1 cellular context compared by ENCODE assay signal in the genomic region with DNA sequence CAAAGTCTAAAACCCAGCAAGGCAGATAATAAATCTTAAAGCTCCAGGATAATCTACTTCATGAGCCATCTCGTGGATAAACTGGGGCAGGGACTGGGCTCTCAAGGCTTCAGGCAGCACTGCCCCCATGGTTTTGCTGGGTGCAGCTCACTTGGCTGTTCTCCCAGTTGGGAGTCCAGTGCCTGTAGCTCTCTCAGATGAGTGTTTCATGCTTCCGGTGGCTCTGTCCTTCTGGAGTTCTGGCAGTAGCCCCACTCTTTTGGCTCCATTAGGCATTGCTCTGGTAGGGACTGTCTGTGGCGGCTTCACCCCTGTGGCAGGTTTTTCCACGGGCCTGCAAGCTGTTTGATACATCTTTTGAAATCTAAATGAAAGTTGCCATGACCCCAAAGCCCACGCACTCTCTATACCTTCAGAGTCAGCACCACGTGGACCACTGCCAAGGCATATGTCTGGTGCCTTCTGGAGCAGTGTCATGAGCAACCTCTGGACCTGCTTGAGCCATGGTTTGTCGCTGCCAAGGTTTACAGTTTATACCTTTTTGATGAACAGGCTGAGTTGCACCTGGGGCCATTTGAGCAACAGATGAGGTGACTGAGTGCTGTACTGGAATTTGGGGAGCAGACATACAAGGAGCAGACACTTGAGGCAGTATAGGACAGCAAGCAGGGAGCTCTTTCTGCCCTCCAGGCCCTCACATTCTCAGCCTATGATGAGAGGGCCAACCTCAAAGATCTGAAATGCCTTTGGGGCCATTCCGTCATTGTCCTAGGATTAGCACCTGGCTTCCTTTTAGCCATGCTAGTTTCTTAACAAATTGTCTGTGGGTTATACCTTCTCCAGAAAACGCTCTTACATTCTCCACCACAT.
TF ChIP-seq lines count a peak whose summit lies in the region.

No MANE protein-coding gene starts in this region.

TF ChIP-seq in GM23338, 12 proteins besides CTCF, POLR2A, EP300 and RAD21 (continued from another document):
- TF ChIP-seq, protein P1, sequence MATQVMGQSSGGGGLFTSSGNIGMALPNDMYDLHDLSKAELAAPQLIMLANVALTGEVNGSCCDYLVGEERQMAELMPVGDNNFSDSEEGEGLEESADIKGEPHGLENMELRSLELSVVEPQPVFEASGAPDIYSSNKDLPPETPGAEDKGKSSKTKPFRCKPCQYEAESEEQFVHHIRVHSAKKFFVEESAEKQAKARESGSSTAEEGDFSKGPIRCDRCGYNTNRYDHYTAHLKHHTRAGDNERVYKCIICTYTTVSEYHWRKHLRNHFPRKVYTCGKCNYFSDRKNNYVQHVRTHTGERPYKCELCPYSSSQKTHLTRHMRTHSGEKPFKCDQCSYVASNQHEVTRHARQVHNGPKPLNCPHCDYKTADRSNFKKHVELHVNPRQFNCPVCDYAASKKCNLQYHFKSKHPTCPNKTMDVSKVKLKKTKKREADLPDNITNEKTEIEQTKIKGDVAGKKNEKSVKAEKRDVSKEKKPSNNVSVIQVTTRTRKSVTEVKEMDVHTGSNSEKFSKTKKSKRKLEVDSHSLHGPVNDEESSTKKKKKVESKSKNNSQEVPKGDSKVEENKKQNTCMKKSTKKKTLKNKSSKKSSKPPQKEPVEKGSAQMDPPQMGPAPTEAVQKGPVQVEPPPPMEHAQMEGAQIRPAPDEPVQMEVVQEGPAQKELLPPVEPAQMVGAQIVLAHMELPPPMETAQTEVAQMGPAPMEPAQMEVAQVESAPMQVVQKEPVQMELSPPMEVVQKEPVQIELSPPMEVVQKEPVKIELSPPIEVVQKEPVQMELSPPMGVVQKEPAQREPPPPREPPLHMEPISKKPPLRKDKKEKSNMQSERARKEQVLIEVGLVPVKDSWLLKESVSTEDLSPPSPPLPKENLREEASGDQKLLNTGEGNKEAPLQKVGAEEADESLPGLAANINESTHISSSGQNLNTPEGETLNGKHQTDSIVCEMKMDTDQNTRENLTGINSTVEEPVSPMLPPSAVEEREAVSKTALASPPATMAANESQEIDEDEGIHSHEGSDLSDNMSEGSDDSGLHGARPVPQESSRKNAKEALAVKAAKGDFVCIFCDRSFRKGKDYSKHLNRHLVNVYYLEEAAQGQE (IDR thresholded peaks at IDR 0.05; ENCODE audit: unreplicated experiment): no peak
- TF ChIP-seq POLR2AphosphoS5 (IDR thresholded peaks at IDR 0.05; ENCODE audit: low read depth) (no peak), NANOG (IDR thresholded peaks at IDR 0.05; ENCODE audit: borderline replicate concordance) (no peak), EZH2 (IDR thresholded peaks at IDR 0.05; ENCODE audit: low read depth, unreplicated experiment) (no peak), JUNB (IDR thresholded peaks at IDR 0.05; ENCODE audit: unreplicated experiment) (no peak)
- TF ChIP-seq, protein P2, sequence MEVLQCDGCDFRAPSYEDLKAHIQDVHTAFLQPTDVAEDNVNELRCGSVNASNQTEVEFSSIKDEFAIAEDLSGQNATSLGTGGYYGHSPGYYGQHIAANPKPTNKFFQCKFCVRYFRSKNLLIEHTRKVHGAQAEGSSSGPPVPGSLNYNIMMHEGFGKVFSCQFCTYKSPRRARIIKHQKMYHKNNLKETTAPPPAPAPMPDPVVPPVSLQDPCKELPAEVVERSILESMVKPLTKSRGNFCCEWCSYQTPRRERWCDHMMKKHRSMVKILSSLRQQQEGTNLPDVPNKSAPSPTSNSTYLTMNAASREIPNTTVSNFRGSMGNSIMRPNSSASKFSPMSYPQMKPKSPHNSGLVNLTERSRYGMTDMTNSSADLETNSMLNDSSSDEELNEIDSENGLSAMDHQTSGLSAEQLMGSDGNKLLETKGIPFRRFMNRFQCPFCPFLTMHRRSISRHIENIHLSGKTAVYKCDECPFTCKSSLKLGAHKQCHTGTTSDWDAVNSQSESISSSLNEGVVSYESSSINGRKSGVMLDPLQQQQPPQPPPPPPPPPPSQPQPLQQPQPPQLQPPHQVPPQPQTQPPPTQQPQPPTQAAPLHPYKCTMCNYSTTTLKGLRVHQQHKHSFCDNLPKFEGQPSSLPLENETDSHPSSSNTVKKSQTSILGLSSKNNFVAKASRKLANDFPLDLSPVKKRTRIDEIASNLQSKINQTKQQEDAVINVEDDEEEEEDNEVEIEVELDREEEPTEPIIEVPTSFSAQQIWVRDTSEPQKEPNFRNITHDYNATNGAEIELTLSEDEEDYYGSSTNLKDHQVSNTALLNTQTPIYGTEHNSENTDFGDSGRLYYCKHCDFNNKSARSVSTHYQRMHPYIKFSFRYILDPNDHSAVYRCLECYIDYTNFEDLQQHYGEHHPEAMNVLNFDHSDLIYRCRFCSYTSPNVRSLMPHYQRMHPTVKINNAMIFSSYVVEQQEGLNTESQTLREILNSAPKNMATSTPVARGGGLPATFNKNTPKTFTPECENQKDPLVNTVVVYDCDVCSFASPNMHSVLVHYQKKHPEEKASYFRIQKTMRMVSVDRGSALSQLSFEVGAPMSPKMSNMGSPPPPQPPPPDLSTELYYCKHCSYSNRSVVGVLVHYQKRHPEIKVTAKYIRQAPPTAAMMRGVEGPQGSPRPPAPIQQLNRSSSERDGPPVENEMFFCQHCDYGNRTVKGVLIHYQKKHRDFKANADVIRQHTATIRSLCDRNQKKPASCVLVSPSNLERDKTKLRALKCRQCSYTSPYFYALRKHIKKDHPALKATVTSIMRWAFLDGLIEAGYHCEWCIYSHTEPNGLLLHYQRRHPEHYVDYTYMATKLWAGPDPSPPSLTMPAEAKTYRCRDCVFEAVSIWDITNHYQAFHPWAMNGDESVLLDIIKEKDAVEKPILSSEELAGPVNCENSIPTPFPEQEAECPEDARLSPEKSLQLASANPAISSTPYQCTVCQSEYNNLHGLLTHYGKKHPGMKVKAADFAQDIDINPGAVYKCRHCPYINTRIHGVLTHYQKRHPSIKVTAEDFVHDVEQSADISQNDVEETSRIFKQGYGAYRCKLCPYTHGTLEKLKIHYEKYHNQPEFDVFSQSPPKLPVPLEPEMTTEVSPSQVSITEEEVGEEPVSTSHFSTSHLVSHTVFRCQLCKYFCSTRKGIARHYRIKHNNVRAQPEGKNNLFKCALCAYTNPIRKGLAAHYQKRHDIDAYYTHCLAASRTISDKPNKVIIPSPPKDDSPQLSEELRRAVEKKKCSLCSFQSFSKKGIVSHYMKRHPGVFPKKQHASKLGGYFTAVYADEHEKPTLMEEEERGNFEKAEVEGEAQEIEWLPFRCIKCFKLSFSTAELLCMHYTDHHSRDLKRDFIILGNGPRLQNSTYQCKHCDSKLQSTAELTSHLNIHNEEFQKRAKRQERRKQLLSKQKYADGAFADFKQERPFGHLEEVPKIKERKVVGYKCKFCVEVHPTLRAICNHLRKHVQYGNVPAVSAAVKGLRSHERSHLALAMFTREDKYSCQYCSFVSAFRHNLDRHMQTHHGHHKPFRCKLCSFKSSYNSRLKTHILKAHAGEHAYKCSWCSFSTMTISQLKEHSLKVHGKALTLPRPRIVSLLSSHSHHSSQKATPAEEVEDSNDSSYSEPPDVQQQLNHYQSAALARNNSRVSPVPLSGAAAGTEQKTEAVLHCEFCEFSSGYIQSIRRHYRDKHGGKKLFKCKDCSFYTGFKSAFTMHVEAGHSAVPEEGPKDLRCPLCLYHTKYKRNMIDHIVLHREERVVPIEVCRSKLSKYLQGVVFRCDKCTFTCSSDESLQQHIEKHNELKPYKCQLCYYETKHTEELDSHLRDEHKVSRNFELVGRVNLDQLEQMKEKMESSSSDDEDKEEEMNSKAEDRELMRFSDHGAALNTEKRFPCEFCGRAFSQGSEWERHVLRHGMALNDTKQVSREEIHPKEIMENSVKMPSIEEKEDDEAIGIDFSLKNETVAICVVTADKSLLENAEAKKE (CRISPR knock-in tag; IDR thresholded peaks at IDR 0.05): no peak
- TF ChIP-seq, protein P3, sequence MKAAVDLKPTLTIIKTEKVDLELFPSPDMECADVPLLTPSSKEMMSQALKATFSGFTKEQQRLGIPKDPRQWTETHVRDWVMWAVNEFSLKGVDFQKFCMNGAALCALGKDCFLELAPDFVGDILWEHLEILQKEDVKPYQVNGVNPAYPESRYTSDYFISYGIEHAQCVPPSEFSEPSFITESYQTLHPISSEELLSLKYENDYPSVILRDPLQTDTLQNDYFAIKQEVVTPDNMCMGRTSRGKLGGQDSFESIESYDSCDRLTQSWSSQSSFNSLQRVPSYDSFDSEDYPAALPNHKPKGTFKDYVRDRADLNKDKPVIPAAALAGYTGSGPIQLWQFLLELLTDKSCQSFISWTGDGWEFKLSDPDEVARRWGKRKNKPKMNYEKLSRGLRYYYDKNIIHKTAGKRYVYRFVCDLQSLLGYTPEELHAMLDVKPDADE (IDR thresholded peaks at IDR 0.05): no peak
